In the genomic region with DNA sequence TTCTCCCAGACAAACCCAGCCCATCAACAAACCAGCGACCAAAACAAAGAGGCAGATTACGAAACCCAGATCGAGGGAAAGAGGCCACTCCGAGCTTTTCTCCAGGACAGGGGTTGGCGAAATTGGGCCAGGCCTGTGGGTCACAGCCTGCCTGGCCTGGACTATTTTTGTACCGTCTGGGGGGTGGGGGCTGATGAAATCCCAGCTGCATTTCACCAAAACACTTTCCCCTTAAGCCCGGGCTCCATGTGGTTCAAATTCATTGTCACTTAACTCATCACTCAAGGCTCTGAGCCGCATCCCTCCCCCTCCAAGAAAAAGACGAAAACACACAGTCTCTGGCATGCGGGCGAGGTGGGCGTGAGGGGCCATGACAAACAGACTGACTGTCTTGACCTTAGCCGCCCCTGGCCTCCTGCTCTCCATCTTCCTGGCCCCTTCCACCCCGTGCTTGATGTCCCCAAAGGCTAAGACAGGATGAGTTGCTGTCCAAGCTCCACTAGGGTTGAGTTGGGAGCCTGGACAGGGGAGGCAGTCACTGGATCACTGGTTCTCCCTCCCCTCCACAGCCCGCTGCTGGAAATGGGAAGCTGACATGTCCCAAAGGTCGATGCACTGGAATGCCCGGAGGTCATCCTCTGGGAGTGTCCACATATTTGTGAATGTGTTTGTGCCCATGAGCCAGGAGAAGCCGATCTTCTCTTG, we compare ENCODE assay signal across 1 cellular context.
A peak's percentile ranks its signal among the peaks of the same experiment; 100 is the strongest.
TF ChIP-seq lines count a peak whose summit lies in the region.

No MANE protein-coding gene starts in this region.

TF ChIP-seq in K562, 482 proteins besides CTCF, POLR2A, EP300 and RAD21:
- TF ChIP-seq STAG1 (CRISPR knock-in tag; IDR thresholded peaks at IDR 0.05; ENCODE audit: borderline replicate concordance) (no peak), CEBPB (tag; IDR thresholded peaks at IDR 0.05) (peak; percentile 57)
